ENCODE assay signal across 10 cellular contexts in genomic region chr4:40525811-40526598, GRCh38.
DNase-seq lines count a peak whose midpoint lies in the region; ATAC-seq and TF ChIP-seq lines count a peak whose summit lies in the region.
"Had no signal": no experiment of that assay in that cellular context is flagged by ENCODE, and none has a peak within 500 bp of the region (broad histone marks: within the 10 kb centered on the region; RNA-seq: fewer than 3 reads in every experiment).

No MANE protein-coding gene starts in this region.

- H3K4me1 Mint-ChIP-seq in HFFc6 (ENCODE audit: low read depth) (peaks cover 22% of the 10 kb centered on the region), MCF 10A (ENCODE audit: insufficient read depth, unreplicated experiment) (peaks cover 12% of the 10 kb centered on the region)
- no peaks in the 10 kb centered on the region for H3K4me1 Mint-ChIP-seq in CD4-positive, alpha-beta memory T cell

- 34 to 42% (median 35%) methylated on average over 8 of the region's 8 CpGs for WGBS in stomach, 5 donors

- TF ChIP-seq CTCF in HFFc6 (IDR thresholded peaks at IDR 0.05) (no peak), MCF 10A (IDR thresholded peaks at IDR 0.05; ENCODE audit: unreplicated experiment) (no peak), kidney epithelial cell (IDR thresholded peaks at IDR 0.05; ENCODE audit: insufficient read depth, low read length, poor library complexity, severe bottlenecking) (no peak), stomach (IDR thresholded peaks at IDR 0.05) (no peak)

- H3K4me3 ChIP-seq in kidney epithelial cell (ENCODE audit: low read depth, low read length) (no peak overlapping the region), stomach (no peak overlapping the region)
- H3K4me3 ChIP-seq in CD4-positive, alpha-beta memory T cell (ENCODE audit: low read length in 2 of 2): no peak overlapping the region

- POLR2A ChIA-PET in MCF 10A (lab: Yijun Ruan, JAX): no interaction called here
- POLR2A ChIA-PET in CD4-positive, alpha-beta memory T cell (lab: Charles Lee; ENCODE audit: partially characterized antibody): no interaction called here

- intact Hi-C loops in MCF 10A (cut with micrococcal nuclease) (no loop called here), stomach (cut with DNase I; ENCODE audit: low total_unique reads) (no loop called here)
- intact Hi-C loops in CD4-positive, alpha-beta memory T cell (cut with micrococcal nuclease): no loop called here

- peaks cover 12 to 34% (median 23%) of the 10 kb centered on the region in 4 donors for H3K4me1 ChIP-seq in stomach
- no peaks in the 10 kb centered on the region for H3K4me1 ChIP-seq in CD4-positive, alpha-beta memory T cell (ENCODE audit: insufficient read depth, low read length)

- TF ChIP-seq POLR2A in stomach (IDR thresholded peaks at IDR 0.05): no peak

- DNase-seq in HFFc6: peak; percentile 73
- DNase-seq in MCF 10A (ENCODE audit: unreplicated experiment): peak; percentile 93
- peak; percentile 79 for DNase-seq in kidney epithelial cell (ENCODE audit: low read depth)
- peak; percentile 53 for DNase-seq in stomach
- no peak for DNase-seq in CD4-positive, alpha-beta memory T cell
- no peak for DNase-seq in stimulated activated CD4-positive, alpha-beta T cell treated with anti-CD3 and anti-CD28 coated beads, Interleukin-2, amount 100 ng/mL, for 48 hours
- no peak for DNase-seq in NCI-H1092 treated with DMSO at 0.1 percent for 48 hours (lab: John Stamatoyannopoulos, UW)
- DNase-seq: NCI-H1417, posterior cingulate gyrus had no signal

- peak overlapping the region; percentile 94 for H3K27ac Mint-ChIP-seq in HFFc6
- peak overlapping the region; percentile 81 for H3K27ac Mint-ChIP-seq in MCF 10A (ENCODE audit: low read depth, unreplicated experiment)
- H3K27ac Mint-ChIP-seq in CD4-positive, alpha-beta memory T cell: peak overlapping the region in 1 of 7 donors; percentile 21

- peak overlapping the region; percentile 77 to 87 (median 79) for H3K27ac ChIP-seq in stomach
- no peak overlapping the region for H3K27ac ChIP-seq in CD4-positive, alpha-beta memory T cell (ENCODE audit: low read depth, low read length)

- H3K9me3 ChIP-seq in stomach: no peaks in the 10 kb centered on the region
- no peaks in the 10 kb centered on the region for H3K9me3 ChIP-seq in CD4-positive, alpha-beta memory T cell (ENCODE audit: control insufficient read depth in 1 of 2, low read length in 2 of 2)

- no peaks in the 10 kb centered on the region for H3K36me3 Mint-ChIP-seq in HFFc6 (ENCODE audit: low read depth)
- H3K36me3 Mint-ChIP-seq in MCF 10A (ENCODE audit: insufficient read depth, unreplicated experiment): no peaks in the 10 kb centered on the region
- H3K36me3 Mint-ChIP-seq in CD4-positive, alpha-beta memory T cell: no peaks in the 10 kb centered on the region

- H3K9me3 Mint-ChIP-seq in HFFc6 (no peaks in the 10 kb centered on the region), MCF 10A (ENCODE audit: unreplicated experiment) (no peaks in the 10 kb centered on the region)
- H3K9me3 Mint-ChIP-seq in CD4-positive, alpha-beta memory T cell: no peaks in the 10 kb centered on the region

- no TSS peak for BruUV-seq in MCF 10A (replicated peaks; lab: Mats Ljungman, UMichigan)

- H3K4me3 Mint-ChIP-seq in HFFc6 (peak overlapping the region; percentile 69), MCF 10A (ENCODE audit: unreplicated experiment) (peak overlapping the region; percentile 43)
- H3K4me3 Mint-ChIP-seq in CD4-positive, alpha-beta memory T cell: no peak overlapping the region

- H3K36me3 ChIP-seq in kidney epithelial cell (ENCODE audit: control insufficient read depth, insufficient read depth, low read length) (no peaks in the 10 kb centered on the region), stomach (no peaks in the 10 kb centered on the region)
- H3K36me3 ChIP-seq in CD4-positive, alpha-beta memory T cell (ENCODE audit: insufficient read depth, low read length): no peaks in the 10 kb centered on the region

- no peaks in the 10 kb centered on the region for H3K27me3 ChIP-seq in kidney epithelial cell (ENCODE audit: control insufficient read depth, insufficient read depth, low read length)
- no peaks in the 10 kb centered on the region for H3K27me3 ChIP-seq in stomach
- no peaks in the 10 kb centered on the region for H3K27me3 ChIP-seq in CD4-positive, alpha-beta memory T cell (ENCODE audit: insufficient read depth, low read length)

- no peak for ATAC-seq in GM19351 (IDR thresholded peaks at IDR 0.05; ENCODE audit: unreplicated experiment)

- CTCF ChIA-PET in MCF 10A (lab: Yijun Ruan, JAX): interaction anchor here (0.6 to 1.8 kb wide), 4 partner anchors 13 to 191 kb away, joined by 3 to 8 read pairs (median 4); no protein-coding TSS in a partner anchor
- CTCF ChIA-PET in CD4-positive, alpha-beta memory T cell (lab: Charles Lee; ENCODE audit: partially characterized antibody): interaction anchor here (1.2 kb wide), 1 partner anchor 11 kb away, joined by 3 read pairs; no protein-coding TSS in a partner anchor

- no peak for TF ChIP-seq EP300 in stomach (IDR thresholded peaks at IDR 0.05)

- no peaks in the 10 kb centered on the region for H3K27me3 Mint-ChIP-seq in HFFc6 (ENCODE audit: insufficient read depth)
- H3K27me3 Mint-ChIP-seq in MCF 10A (ENCODE audit: insufficient read depth, unreplicated experiment): no peaks in the 10 kb centered on the region
- no peaks in the 10 kb centered on the region for H3K27me3 Mint-ChIP-seq in CD4-positive, alpha-beta memory T cell

Comparison
In these comparisons a context has a peak if more than half of its experiments do, and no peak if none do; other contexts are left out.
1. DNase-seq: peak in HFFc6 (single experiment), MCF 10A (single experiment), kidney epithelial cell (single experiment) and stomach (single experiment); none in CD4-positive, alpha-beta memory T cell (0 of 5), stimulated activated CD4-positive, alpha-beta T cell treated with anti-CD3 and anti-CD28 coated beads, Interleukin-2, amount 100 ng/mL, for 48 hours (0 of 2) and NCI-H1092 treated with DMSO at 0.1 percent for 48 hours (single experiment).
2. H3K4me3 Mint-ChIP-seq: peak in HFFc6 (single experiment) and MCF 10A (single experiment); none in CD4-positive, alpha-beta memory T cell (0 of 8).